ENCODE assay signal across 10 cellular contexts in the genomic region with DNA sequence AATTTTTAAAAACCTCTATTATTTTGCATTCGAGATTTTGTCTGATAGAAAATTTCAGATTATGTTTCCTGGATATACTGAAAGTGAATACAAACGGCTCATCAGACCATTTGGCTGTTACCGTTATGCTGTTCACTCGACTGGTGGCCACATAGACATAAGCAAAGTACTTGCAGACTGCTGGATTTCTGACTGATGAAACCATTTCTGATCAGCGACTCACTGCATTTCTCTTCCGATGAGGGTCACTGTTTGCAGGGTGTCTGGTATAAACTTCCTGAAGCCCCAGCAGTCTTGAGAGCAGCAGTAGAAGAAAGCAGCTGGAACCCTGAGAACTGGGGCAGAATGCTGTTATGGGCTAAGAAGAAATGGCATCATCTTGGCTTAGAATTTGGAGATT. TPM values are rescaled to one million over a fixed set of nuclear protein-coding genes. Genes with fewer than 3 reads are reported as not detected.
A peak's percentile ranks its signal among the peaks of the same experiment; 100 is the strongest.
DNase-seq lines count a peak whose midpoint lies in the region; ATAC-seq, FAIRE-seq and TF ChIP-seq lines count a peak whose summit lies in the region.
"Had no signal": no experiment of that assay in that cellular context is flagged by ENCODE, and none has a peak within 500 bp of the region (broad histone marks: within the 10 kb centered on the region; RNA-seq: fewer than 3 reads in every experiment).

No MANE protein-coding gene starts in this region.

- peaks cover 74% of the 10 kb centered on the region for H3K4me1 ChIP-seq in Panc1 (ENCODE audit: control insufficient read depth, insufficient read depth, low read length)
- H3K4me1 ChIP-seq in H1 (replicated peaks in 1 of 4; ENCODE audit: control insufficient read depth in 3 of 4, insufficient read depth in 4 of 4, low read length in 3 of 4): peaks cover 2 to 11% (median 4%) of the 10 kb centered on the region in 4 experiments; a peak in 6 of 7 replicates

- no peak overlapping the region for H2AK5ac ChIP-seq in H1 (ENCODE audit: low read depth, low read length)

- WGBS in H1 (ENCODE audit: extremely low coverage in 1 of 2, insufficient coverage in 1 of 2, insufficient read length in 1 of 2, insufficient replicate concordance in 2 of 2, low coverage in 1 of 2, low lambda C conversion rate in 2 of 2, missing lambda C conversion rate in 1 of 2), 2 experiments: 88% methylated on average over 6 of the region's 6 CpGs; no CpG with 5 or more reads in 1 of the 2 experiments

- POLR2A ChIA-PET in Panc1 (lab: Charles Lee): no interaction called here
- POLR2A ChIA-PET in H1 (lab: Charles Lee; ENCODE audit: partially characterized antibody): interaction anchor here (1.1 kb wide), 1 partner anchor 35 kb away, joined by 3 read pairs; no protein-coding TSS in a partner anchor

- H2BK12ac ChIP-seq in H1 (ENCODE audit: low read depth, low read length): no peak overlapping the region

- H3K4me2 ChIP-seq in H1 (ENCODE audit: insufficient read depth in 1 of 2, low read depth in 2 of 2, low read length in 2 of 2): no peak overlapping the region

- no peaks in the 10 kb centered on the region; the same call in 1 of the 2 replicates for H3K23me2 ChIP-seq in H1 (ENCODE audit: low read depth, low read length)

- H3K23ac ChIP-seq in H1 (ENCODE audit: insufficient read length): no peak overlapping the region

- peaks cover 12 to 96% of the 10 kb centered on the region in 2 experiments for H3K79me2 ChIP-seq in H1 (ENCODE audit: control insufficient read depth in 1 of 2, insufficient read depth in 2 of 2, low read length in 2 of 2)

- no peak overlapping the region for H3K14ac ChIP-seq in H1 (ENCODE audit: insufficient read length)

- no peak for TF ChIP-seq RAD21 in H1 (IDR thresholded peaks at IDR 0.05 in 1 of 2, conservative IDR thresholded peaks at IDR 0.05 in 1 of 2; ENCODE audit: low read depth in 2 of 2, low read length in 2 of 2)

- peaks cover 2% of the 10 kb centered on the region; the same call in 1 of the 2 replicates for H3K79me1 ChIP-seq in H1 (ENCODE audit: low read depth, low read length)

- TF ChIP-seq POLR2A in H1 (IDR thresholded peaks at IDR 0.05; ENCODE audit: control extremely low read depth in 1 of 2, low read depth in 2 of 2, low read length in 2 of 2): no peak

- peak; percentile 54 for ATAC-seq in Panc1

- H2BK5ac ChIP-seq in H1 (ENCODE audit: low read depth, low read length): 0 out of 2 replicates have a peak overlapping the region, but pooled peaks have one; percentile 26

- peak overlapping the region; percentile 5 for H4K91ac ChIP-seq in H1 (replicated peaks; ENCODE audit: insufficient read length, low read length)

- in situ Hi-C loops in Panc1 (cut with HindIII; ENCODE audit: low pct_unique_long_range_greater_than_20kb, low sequenced_read_pairs): no loop called here

- H4K5ac ChIP-seq in H1 (ENCODE audit: insufficient read length, low read depth, low read length): no peak overlapping the region

- intact Hi-C loops in Panc1 (cut with micrococcal nuclease; ENCODE audit: unreplicated experiment): no loop called here

- H3K9ac ChIP-seq in H1 (replicated peaks in 1 of 4; ENCODE audit: extremely low read depth in 1 of 4, low read depth in 3 of 4, low read length in 3 of 4): no peak overlapping the region

- DNase-seq in GM03348 (ENCODE audit: low spot score): peak; percentile 31
- DNase-seq in Panc1 (ENCODE audit: low read depth, low spot score): no peak
- DNase-seq in H1 (ENCODE audit: low read depth in 1 of 2, low spot score in 2 of 2): no peak
- DNase-seq in non-pigmented ciliary epithelial cell (ENCODE audit: low read depth): peak; percentile 42
- DNase-seq in stimulated activated naive CD4-positive, alpha-beta T cell (lab: John Stamatoyannopoulos, UW): no peak
- DNase-seq in ecto neural progenitor cell (ENCODE audit: low spot score): no peak
- DNase-seq in iPS-NIHi7 (ENCODE audit: extremely low spot score): no peak
- no peak for DNase-seq in T-helper 1 cell
- DNase-seq: stimulated activated CD4-positive, alpha-beta T cell treated with anti-CD3 and anti-CD28 coated beads, Interleukin-4, amount 100 ng/mL, for 4 hours had no signal

- H2BK15ac ChIP-seq in H1 (ENCODE audit: low read length): no peak overlapping the region; the same call in 1 of the 2 replicates

- TF ChIP-seq CTCF in Panc1 (IDR thresholded peaks at IDR 0.05) (no peak), H1 (IDR thresholded peaks at IDR 0.05; ENCODE audit: control extremely low read depth in 1 of 3, insufficient read depth in 1 of 3, low read depth in 1 of 3, low read length in 3 of 3) (no peak)

- no peak for TF ChIP-seq EP300 in H1 (IDR thresholded peaks at IDR 0.05; ENCODE audit: borderline replicate concordance in 1 of 2, low read depth in 2 of 2, low read length in 2 of 2)

- no peak overlapping the region for H2AFZ ChIP-seq in H1 (ENCODE audit: low read length)

- no peaks in the 10 kb centered on the region for H3K36me3 ChIP-seq in Panc1 (ENCODE audit: control insufficient read depth, insufficient read depth, low read length)
- H3K36me3 ChIP-seq in H1 (ENCODE audit: control insufficient read depth in 2 of 4, insufficient read depth in 4 of 4, low read length in 3 of 4): no peaks in the 10 kb centered on the region
- H3K36me3 ChIP-seq: transverse colon had no signal

- H2BK120ac ChIP-seq in H1 (replicated peaks; ENCODE audit: low read depth, low read length): no peak overlapping the region

- no peak overlapping the region for H3K4ac ChIP-seq in H1 (replicated peaks; ENCODE audit: insufficient read length, low read depth, low read length)

- H3K4me3 ChIP-seq in Panc1 (ENCODE audit: low read depth in 2 of 2, low read length in 2 of 2) (0 out of 4 replicates have a peak overlapping the region, but pooled peaks of 1 of the 2 experiments have one; percentile 23), H1 (ENCODE audit: extremely low read depth in 1 of 4, insufficient read depth in 2 of 4, low read depth in 3 of 4, low read length in 4 of 4) (no peak overlapping the region)
- H3K4me3 ChIP-seq: transverse colon had no signal

- CTCF ChIA-PET in Panc1 (lab: Charles Lee) (no interaction called here), H1 (lab: Charles Lee; ENCODE audit: partially characterized antibody) (interaction anchor here (1.5 kb wide), 1 partner anchor 38 kb away, joined by 3 read pairs; no protein-coding TSS in a partner anchor)

- H3K9me3 ChIP-seq in Panc1 (ENCODE audit: control insufficient read depth, insufficient read depth, low read depth, low read length): no peaks in the 10 kb centered on the region
- no peaks in the 10 kb centered on the region for H3K9me3 ChIP-seq in H1 (ENCODE audit: insufficient read depth in 2 of 2, low read depth in 1 of 2, low read length in 1 of 2)
- H3K9me3 ChIP-seq: transverse colon had no signal

- H3K18ac ChIP-seq in H1 (ENCODE audit: extremely low read depth, low read length): no peak overlapping the region

- BruUV-seq in Panc1 (replicated peaks; lab: Mats Ljungman, UMichigan): no TSS peak

- no peaks in the 10 kb centered on the region for H3K27me3 ChIP-seq in Panc1 (ENCODE audit: control insufficient read depth, insufficient read depth, low read length)
- H3K27me3 ChIP-seq in H1 (replicated peaks in 1 of 4; ENCODE audit: control insufficient read depth in 3 of 4, extremely low read depth in 1 of 4, insufficient read depth in 3 of 4, low read length in 3 of 4): no peaks in the 10 kb centered on the region
- H3K27me3 ChIP-seq: transverse colon had no signal

- H3K27ac ChIP-seq in Panc1 (ENCODE audit: low read length) (peak overlapping the region; percentile 84), H1 (ENCODE audit: low read depth, low read length) (no peak overlapping the region)

- H2BK20ac ChIP-seq in H1 (ENCODE audit: low read length): no peak overlapping the region

- no peak overlapping the region for H3K56ac ChIP-seq in H1 (replicated peaks; ENCODE audit: insufficient read length, low read depth, low read length)

- no peak overlapping the region for H4K8ac ChIP-seq in H1 (ENCODE audit: extremely low read depth, insufficient read depth, low read length)

- peaks cover 3 to 4% of the 10 kb centered on the region in 2 experiments for H4K20me1 ChIP-seq in H1 (replicated peaks in 1 of 2; ENCODE audit: control insufficient read depth in 1 of 2, insufficient read depth in 2 of 2, low read length in 2 of 2)

- no peak for FAIRE-seq in H1 (lab: Jason Lieb, UNC)

TF ChIP-seq in H1, 55 proteins besides CTCF, POLR2A, EP300 and RAD21 (continues in another document):
- TF ChIP-seq RNF2 (IDR thresholded peaks at IDR 0.05; ENCODE audit: borderline replicate concordance, low read depth, low read length, missing control alignments, poor library complexity, severe bottlenecking) (no peak), KDM1A (IDR thresholded peaks at IDR 0.05; ENCODE audit: borderline replicate concordance, low read length) (no peak), ZNF274 (IDR thresholded peaks at IDR 0.05; ENCODE audit: borderline replicate concordance, extremely low read depth, low read length) (no peak), CHD1 (IDR thresholded peaks at IDR 0.05; ENCODE audit: low read depth, low read length) (no peak), SP4 (IDR thresholded peaks at IDR 0.05; ENCODE audit: low read length) (no peak), RBBP5 (IDR thresholded peaks at IDR 0.05; ENCODE audit: borderline replicate concordance, low read depth, low read length) (no peak), EGR1 (IDR thresholded peaks at IDR 0.05; ENCODE audit: borderline replicate concordance, low read depth, low read length) (no peak), GABPA (IDR thresholded peaks at IDR 0.05; ENCODE audit: borderline replicate concordance, insufficient read depth, low read length) (no peak), NANOG (IDR thresholded peaks at IDR 0.05; ENCODE audit: insufficient read depth, low read depth, low read length, poor library complexity, severe bottlenecking) (no peak)
- TF ChIP-seq, protein P1, sequence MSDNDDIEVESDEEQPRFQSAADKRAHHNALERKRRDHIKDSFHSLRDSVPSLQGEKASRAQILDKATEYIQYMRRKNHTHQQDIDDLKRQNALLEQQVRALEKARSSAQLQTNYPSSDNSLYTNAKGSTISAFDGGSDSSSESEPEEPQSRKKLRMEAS (IDR thresholded peaks at IDR 0.05): no peak

RNA-seq across cellular contexts. Expression of a gene that starts 17.7 kb away (rescaled TPM):
- total RNA-seq in Panc1 (2021; ENCODE audit: unreplicated experiment): 46.0 TPM
- 37.4 TPM for polyA plus RNA-seq in Panc1 (2012; ENCODE audit: insufficient read length)
- total RNA-seq in H1 (2021; fragmentation: NEBNext Ultra II Directional; extraction: Animal tissue kit (Norgen Biotek cat#: 25700)): 23.1 and 23.2 TPM in 2 replicates
- polyA plus RNA-seq in H1 (2011; rRNA removed): 10.9 and 11.8 TPM in 2 replicates
- polyA plus RNA-seq in H1 (2011; cell fraction: cytosol; rRNA removed): 17.8 TPM
- 14.7 TPM for polyA plus RNA-seq in H1 (2011; cell fraction: nucleus; rRNA removed)
- 14.0 to 18.2 TPM (median 16.2 TPM) in 4 replicates for polyA plus RNA-seq in H1 (2012, experiment 1 of 2)
- polyA plus RNA-seq in H1 (2012, experiment 2 of 2): 3.6 TPM
- 20.5 TPM for polyA plus RNA-seq in H1 (2013, experiment 1 of 2)
- polyA plus RNA-seq in H1 (2013, experiment 2 of 2): 20.3 TPM
- 15.1 and 15.9 TPM in 2 replicates for polyA minus RNA-seq in H1 (2011; rRNA and poly(A)+ RNA removed)
- 11.9 TPM for polyA minus RNA-seq in H1 (2011; cell fraction: cytosol; rRNA and poly(A)+ RNA removed)
- 10.2 TPM for polyA minus RNA-seq in H1 (2011; cell fraction: nucleus; rRNA and poly(A)+ RNA removed)

Comparison
In these comparisons a context has a peak if more than half of its experiments do, and no peak if none do; other contexts are left out.
1. DNase-seq: peak in GM03348 (single experiment) and non-pigmented ciliary epithelial cell (single experiment); none in Panc1 (single experiment), H1 (0 of 2), stimulated activated naive CD4-positive, alpha-beta T cell (0 of 6), ecto neural progenitor cell (single experiment), iPS-NIHi7 (single experiment) and T-helper 1 cell (0 of 5).